In genomic region chr7:106088014-106088413, GRCh38 we compare ENCODE assay signal across 20 cellular contexts. TPM values are rescaled to one million over a fixed set of nuclear protein-coding genes. Genes with fewer than 3 reads are reported as not detected.
DNase-seq lines count a peak whose midpoint lies in the region; ATAC-seq and TF ChIP-seq lines count a peak whose summit lies in the region.
"Had no signal": no experiment of that assay in that cellular context is flagged by ENCODE, and none has a peak within 500 bp of the region (broad histone marks: within the 10 kb centered on the region; RNA-seq: fewer than 3 reads in every experiment).

No MANE protein-coding gene starts in this region.

- TF ChIP-seq CTCF in SK-N-SH (IDR thresholded peaks at IDR 0.05) = no peak
- no peak for TF ChIP-seq CTCF in SU-DHL-6 (IDR thresholded peaks at IDR 0.05; ENCODE audit: insufficient read depth, low read length, poor library complexity, severe bottlenecking)

- TF ChIP-seq EP300 in SK-N-SH (IDR thresholded peaks at IDR 0.05; ENCODE audit: borderline replicate concordance in 1 of 2, low read depth in 1 of 2, low read length in 1 of 2) = no peak

- no peaks in the 10 kb centered on the region for H3K9me3 Mint-ChIP-seq in stimulated activated memory B cell treated with anti-CD40 and anti-IgM and Interleukin-4, amounts not matched to agents 10 μg/mL and 1 μg/mL and 100 μg/mL, for 72 hours
- H3K9me3 Mint-ChIP-seq: CD14-positive monocyte; CD4-positive, alpha-beta T cell; CD8-positive, alpha-beta memory T cell had no signal

- no peak for ATAC-seq in SK-N-SH treated with all-trans-retinoic acid at 6 μM for 48 hours
- ATAC-seq in stimulated activated memory B cell treated with anti-CD40 and anti-IgM and Interleukin-4, amounts not matched to agents 10 μg/mL and 1 μg/mL and 100 μg/mL, for 72 hours = no peak
- no peak for ATAC-seq in GM21576 (IDR thresholded peaks at IDR 0.05; ENCODE audit: unreplicated experiment)

- peaks cover 39 to 61% of the 10 kb centered on the region in 2 experiments for H3K36me3 ChIP-seq in SK-N-SH (replicated peaks in 1 of 2; ENCODE audit: control insufficient read depth in 1 of 2, insufficient read depth in 2 of 2, low read length in 1 of 2)
- peaks cover 42% of the 10 kb centered on the region for H3K36me3 ChIP-seq in SU-DHL-6 (ENCODE audit: low read length)

- no peak overlapping the region for H2AFZ ChIP-seq in SK-N-SH (ENCODE audit: low read depth)
- H2AFZ ChIP-seq in SU-DHL-6 (ENCODE audit: low read depth, low read length, severe bottlenecking) = no peak overlapping the region
- H2AFZ ChIP-seq: GM23248 had no signal

- H3K4me3 Mint-ChIP-seq in stimulated activated memory B cell treated with anti-CD40 and anti-IgM and Interleukin-4, amounts not matched to agents 10 μg/mL and 1 μg/mL and 100 μg/mL, for 72 hours = no peak overlapping the region
- H3K4me3 Mint-ChIP-seq: CD14-positive monocyte; CD4-positive, alpha-beta T cell; CD8-positive, alpha-beta memory T cell had no signal

- H3K9me2 ChIP-seq in SK-N-SH (no peaks in the 10 kb centered on the region; the same call in 1 of the 2 replicates), SU-DHL-6 (replicated peaks; ENCODE audit: insufficient read depth, low read length) (no peaks in the 10 kb centered on the region)

- H3F3A ChIP-seq in SK-N-SH (replicated peaks; ENCODE audit: insufficient read depth) (peaks cover 7% of the 10 kb centered on the region), SU-DHL-6 (ENCODE audit: insufficient read depth) (peaks cover 92% of the 10 kb centered on the region)

- H4K20me1 ChIP-seq in SK-N-SH (ENCODE audit: insufficient read depth) (no peaks in the 10 kb centered on the region), SU-DHL-6 (ENCODE audit: low read depth, low read length) (no peaks in the 10 kb centered on the region)

- POLR2A ChIA-PET in SK-N-SH (lab: Yijun Ruan, JAX) = no interaction called here

- WGBS in SK-N-SH (ENCODE audit: low lambda C conversion rate) = 100% methylated on average over 1 of the region's 1 CpG

- H3K27me3 Mint-ChIP-seq in stimulated activated memory B cell treated with anti-CD40 and anti-IgM and Interleukin-4, amounts not matched to agents 10 μg/mL and 1 μg/mL and 100 μg/mL, for 72 hours = no peaks in the 10 kb centered on the region
- H3K27me3 Mint-ChIP-seq: CD4-positive, alpha-beta T cell; CD8-positive, alpha-beta memory T cell had no signal

- H3K36me3 Mint-ChIP-seq in stimulated activated memory B cell treated with anti-CD40 and anti-IgM and Interleukin-4, amounts not matched to agents 10 μg/mL and 1 μg/mL and 100 μg/mL, for 72 hours = peaks cover 58% of the 10 kb centered on the region

- H3K4me2 ChIP-seq in SK-N-SH (no peak overlapping the region), SU-DHL-6 (ENCODE audit: low read depth, low read length, poor library complexity, severe bottlenecking) (no peak overlapping the region)
- H3K4me2 ChIP-seq: BLaER1 treated with 17β-estradiol and CSF1 and Interleukin-3, amounts not matched to agents 10 nM and 100 nM had no signal

- peak overlapping the region; percentile 25 for H3K27ac Mint-ChIP-seq in stimulated activated memory B cell treated with anti-CD40 and anti-IgM and Interleukin-4, amounts not matched to agents 10 μg/mL and 1 μg/mL and 100 μg/mL, for 72 hours
- H3K27ac Mint-ChIP-seq: CD14-positive monocyte; CD4-positive, alpha-beta T cell; CD8-positive, alpha-beta memory T cell had no signal

- H3K79me2 ChIP-seq in SK-N-SH (ENCODE audit: insufficient read depth) = no peaks in the 10 kb centered on the region
- peaks cover 9% of the 10 kb centered on the region; the same call in 1 of the 2 replicates for H3K79me2 ChIP-seq in SU-DHL-6 (ENCODE audit: insufficient read depth, low read length)

- no peaks in the 10 kb centered on the region for H3K4me1 ChIP-seq in SK-N-SH (ENCODE audit: control insufficient read depth in 1 of 2, insufficient read depth in 2 of 2, low read depth in 1 of 2, low read length in 1 of 2)
- H3K4me1 ChIP-seq: BE2C had no signal

- CTCF ChIA-PET in SK-N-SH (lab: Yijun Ruan, JAX) = no interaction called here

- 0 out of 2 replicates have a peak, but pooled peaks cover 3% of the 10 kb centered on the region for H3K9me3 ChIP-seq in SK-N-SH
- no peaks in the 10 kb centered on the region for H3K9me3 ChIP-seq in SU-DHL-6 (ENCODE audit: insufficient read depth, low read length)
- H3K9me3 ChIP-seq: BE2C had no signal

- H3K27me3 ChIP-seq in SK-N-SH (ENCODE audit: insufficient read depth) (no peaks in the 10 kb centered on the region), SU-DHL-6 (ENCODE audit: low read length) (no peaks in the 10 kb centered on the region)
- H3K27me3 ChIP-seq: BE2C; BLaER1 treated with 17β-estradiol and CSF1 and Interleukin-3, amounts not matched to agents 10 nM and 100 nM had no signal

- H3K4me3 ChIP-seq in SK-N-SH (ENCODE audit: low read depth in 2 of 2, low read length in 1 of 2) (no peak overlapping the region), SU-DHL-6 (ENCODE audit: insufficient read depth, low read length, poor library complexity, severe bottlenecking) (no peak overlapping the region)
- H3K4me3 ChIP-seq: BLaER1 treated with 17β-estradiol and CSF1 and Interleukin-3, amounts not matched to agents 10 nM and 100 nM; GM23248 had no signal

- H3K9ac ChIP-seq in SK-N-SH (no peak overlapping the region), SU-DHL-6 (ENCODE audit: low read length) (no peak overlapping the region)
- H3K9ac ChIP-seq: BLaER1 treated with 17β-estradiol and CSF1 and Interleukin-3, amounts not matched to agents 10 nM and 100 nM; GM23248 had no signal

- H3K27ac ChIP-seq in SK-N-SH (ENCODE audit: low read depth in 2 of 2, low read length in 1 of 2) (no peak overlapping the region), SU-DHL-6 (ENCODE audit: low read depth, low read length) (peak overlapping the region; percentile 27)
- H3K27ac ChIP-seq: 22Rv1; BLaER1 treated with 17β-estradiol and CSF1 and Interleukin-3, amounts not matched to agents 10 nM and 100 nM; GM23248 had no signal

- H3K4me1 Mint-ChIP-seq in stimulated activated memory B cell treated with anti-CD40 and anti-IgM and Interleukin-4, amounts not matched to agents 10 μg/mL and 1 μg/mL and 100 μg/mL, for 72 hours = peaks cover 79% of the 10 kb centered on the region

- no peak for TF ChIP-seq RAD21 in SK-N-SH (IDR thresholded peaks at IDR 0.05; ENCODE audit: low read length)

- no peak for DNase-seq in SK-N-SH
- peak; percentile 35 for DNase-seq in dermis blood vessel endothelial cell
- no peak for DNase-seq in NCI-H187 treated with DMSO at 0.1 percent for 48 hours (lab: John Stamatoyannopoulos, UW)
- no peak for DNase-seq in ureter (ENCODE audit: low spot score)
- DNase-seq: BE2C; CD4-positive, alpha-beta T cell; CD8-positive, alpha-beta memory T cell; DMS 273 treated with DMSO at 0.1 percent for 48 hours; DMS79; GF-D8; GM23248; H7; HCEC 1CT had no signal

TF ChIP-seq in SK-N-SH, 30 proteins besides CTCF, POLR2A, EP300 and RAD21:
- peak; percentile 44; the same call in 1 of the 2 replicates for TF ChIP-seq NFIC (IDR thresholded peaks at IDR 0.05; ENCODE audit: borderline replicate concordance)
- no peak for TF ChIP-seq SIN3A (IDR thresholded peaks at IDR 0.05; ENCODE audit: borderline replicate concordance, low read depth, low read length)
- peak; percentile 23; the same call in 1 of the 2 replicates for TF ChIP-seq GATA2 (CRISPR knock-in tag; IDR thresholded peaks at IDR 0.05)
- TF ChIP-seq RCOR1 (IDR thresholded peaks at IDR 0.05; ENCODE audit: low read length) = 0 out of 2 replicates have a peak, but pooled peaks have one; percentile 10
- no peak for TF ChIP-seq CHD2 (IDR thresholded peaks at IDR 0.05; ENCODE audit: low read length, partially characterized antibody)

TF ChIP-seq in SK-N-SH treated with all-trans-retinoic acid at 6 μM for 48 hours, 23 proteins besides CTCF, POLR2A, EP300 and RAD21:
- no peak for TF ChIP-seq ZC3H10 (CRISPR knock-in tag; IDR thresholded peaks at IDR 0.05)
- TF ChIP-seq ZNF8 (CRISPR knock-in tag; IDR thresholded peaks at IDR 0.05) = no peak
- no peak for TF ChIP-seq SNAI2 (CRISPR knock-in tag; IDR thresholded peaks at IDR 0.05)
- no peak for TF ChIP-seq ZNF70 (CRISPR knock-in tag; IDR thresholded peaks at IDR 0.05)
TF ChIP-seq in SK-N-SH treated with all-trans-retinoic acid at 6 μM for 48 hours: peak in this region for 0.

RNA-seq across cellular contexts. Expression of gene SYPL1, which starts 24.1 kb away (rescaled TPM):
- 72.4 and 98.7 TPM in 2 replicates for polyA plus RNA-seq in SK-N-SH (2012; rRNA removed)
- 120 and 138 TPM in 2 replicates for polyA plus RNA-seq in SK-N-SH (2012; cell fraction: cytosol; rRNA removed)
- polyA plus RNA-seq in SK-N-SH (2012; cell fraction: nucleus; rRNA removed) = 14.7 and 39.4 TPM in 2 replicates
- total RNA-seq in dermis blood vessel endothelial cell (92.7 and 133 TPM in 2 replicates), ureter (169 TPM)
